Comparison of ENCODE assay signal across 8 cellular contexts in the genomic region with DNA sequence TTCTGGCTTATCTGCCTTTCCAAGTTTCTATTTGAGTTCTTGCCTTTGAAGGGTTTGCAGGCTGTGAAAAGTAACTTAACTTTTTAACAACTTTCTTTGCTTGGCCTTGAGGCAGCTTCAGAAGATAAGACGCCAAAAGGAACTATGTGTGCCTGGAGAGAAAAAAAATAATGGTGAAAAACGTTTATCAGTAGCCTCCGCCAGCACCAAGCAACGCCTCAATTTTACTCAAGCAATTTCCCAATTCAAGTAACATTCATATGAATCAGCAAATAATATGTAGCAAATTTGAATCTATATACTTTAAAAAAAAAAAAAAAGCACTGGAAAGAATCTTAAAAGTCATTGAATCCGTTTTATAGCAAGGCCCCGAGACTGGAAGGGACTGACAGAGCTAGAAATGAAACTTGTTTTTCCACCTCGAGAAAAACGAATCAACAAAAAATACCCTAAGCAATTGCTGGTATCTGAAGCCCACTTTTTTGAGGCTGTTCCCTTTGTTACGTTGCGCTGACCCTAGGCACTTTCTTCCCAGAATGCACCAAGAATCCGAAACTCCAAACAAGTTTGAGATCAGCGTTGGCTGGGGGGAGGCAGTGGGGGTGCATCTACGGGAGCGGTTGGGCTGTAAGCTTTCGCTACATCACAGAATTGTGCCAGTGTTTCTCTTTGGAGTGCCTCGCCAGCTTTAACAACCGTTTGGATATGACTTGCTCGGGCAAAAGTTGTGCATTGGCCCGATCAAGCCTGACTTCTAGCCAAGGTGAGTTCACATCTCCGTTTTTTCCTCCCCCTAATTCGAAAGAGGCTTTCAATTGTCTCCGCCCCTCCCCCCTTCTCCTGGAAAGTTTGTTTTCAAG. TPM values are rescaled to one million over a fixed set of nuclear protein-coding genes. Genes with fewer than 3 reads are reported as not detected.
DNase-seq lines count a peak whose midpoint lies in the region; ATAC-seq and TF ChIP-seq lines count a peak whose summit lies in the region.

No MANE protein-coding gene starts in this region.

- H3K4me1 ChIP-seq in HEK293 (ENCODE audit: control insufficient read depth, insufficient read depth, low read length) (peaks cover 5% of the 10 kb centered on the region), fibroblast of lung (ENCODE audit: control insufficient read depth, extremely low read depth, insufficient read depth, low read length) (peaks cover 3% of the 10 kb centered on the region), ovary (ENCODE audit: insufficient read depth) (peaks cover 4% of the 10 kb centered on the region)

- CTCF ChIA-PET in HEK293 (lab: Yijun Ruan, JAX): interaction anchor here (0.6 to 3.4 kb wide), 14 partner anchors 8 to 219 kb away, joined by 3 to 18 read pairs (median 3); no protein-coding TSS in a partner anchor
- CTCF ChIA-PET in activated B cell treated with CpG ODN at 0.5 μM for 24 hours (lab: Charles Lee): interaction anchor here (0.6 to 2.7 kb wide), 17 partner anchors 8 to 219 kb away, joined by 3 to 18 read pairs (median 4); no protein-coding TSS in a partner anchor

- DNase-seq in AG08395 (ENCODE audit: low spot score) (peak; percentile 15), activated B cell treated with CpG ODN at 0.5 μM for 24 hours (peak; percentile 31), fibroblast of lung (ENCODE audit: low read depth in 2 of 2) (peak; percentile 60 to 79), ovary (peak; percentile 65 to 81 (median 75)), COLO829 (ENCODE audit: low spot score) (no peak)

- H3K4me3 Mint-ChIP-seq in activated B cell treated with CpG ODN at 0.5 μM for 24 hours: peak overlapping the region; percentile 96

- 0 to 1% (median 0%) methylated on average over 22 of the region's 22 CpGs for WGBS in ovary, 3 donors

- peak overlapping the region; percentile 82 for H3K9ac ChIP-seq in fibroblast of lung (ENCODE audit: insufficient read depth, low read length)

- no peaks in the 10 kb centered on the region for H3K27me3 ChIP-seq in fibroblast of lung (ENCODE audit: control insufficient read depth, insufficient read depth, low read length)
- H3K27me3 ChIP-seq in ovary: no peaks in the 10 kb centered on the region

- H4K20me1 ChIP-seq in fibroblast of lung (ENCODE audit: control insufficient read depth, extremely low read depth, insufficient read depth, low read length): no peaks in the 10 kb centered on the region

- H3K27ac Mint-ChIP-seq in activated B cell treated with CpG ODN at 0.5 μM for 24 hours: peak overlapping the region; percentile 100

- no peak for TF ChIP-seq POLR2A in ovary (IDR thresholded peaks at IDR 0.05)

- peak overlapping the region; percentile 64 for H3K4me2 ChIP-seq in fibroblast of lung (ENCODE audit: extremely low read depth, insufficient read depth, low read length)

- peaks cover 21% of the 10 kb centered on the region for H3K79me2 ChIP-seq in fibroblast of lung (ENCODE audit: control insufficient read depth, insufficient read depth, low read length)

- TF ChIP-seq CTCF in HEK293 (tag by site-specific recombination; IDR thresholded peaks at IDR 0.05) (no peak), activated B cell treated with CpG ODN at 0.5 μM for 24 hours (IDR thresholded peaks at IDR 0.05) (no peak), fibroblast of lung (conservative IDR thresholded peaks at IDR 0.05 in 1 of 2, IDR thresholded peaks at IDR 0.05 in 1 of 2; ENCODE audit: low read depth in 1 of 2, low read length in 2 of 2) (no peak), ovary (IDR thresholded peaks at IDR 0.05) (no peak)

- H2AFZ ChIP-seq in fibroblast of lung (ENCODE audit: low read length): peak overlapping the region; percentile 23

- no peak for TF ChIP-seq EP300 in ovary (IDR thresholded peaks at IDR 0.05)

- no peaks in the 10 kb centered on the region for H3K9me3 Mint-ChIP-seq in activated B cell treated with CpG ODN at 0.5 μM for 24 hours

- H3K4me1 Mint-ChIP-seq in activated B cell treated with CpG ODN at 0.5 μM for 24 hours: peaks cover 25% of the 10 kb centered on the region

- H3K27me3 Mint-ChIP-seq in activated B cell treated with CpG ODN at 0.5 μM for 24 hours: no peaks in the 10 kb centered on the region

- H3K36me3 Mint-ChIP-seq in activated B cell treated with CpG ODN at 0.5 μM for 24 hours (ENCODE audit: low read depth): peaks cover 28% of the 10 kb centered on the region

- H3K9me3 ChIP-seq in HEK293 (ENCODE audit: control insufficient read depth, insufficient read depth, low read depth, low read length) (no peaks in the 10 kb centered on the region), fibroblast of lung (ENCODE audit: control insufficient read depth, insufficient read depth, low read depth, low read length) (no peaks in the 10 kb centered on the region), ovary (no peaks in the 10 kb centered on the region)

- H3K27ac ChIP-seq in HEK293 (ENCODE audit: extremely low read depth, low read depth, low read length): peak overlapping the region; percentile 98
- peak overlapping the region; percentile 97 for H3K27ac ChIP-seq in fibroblast of lung (ENCODE audit: insufficient read depth, low read length)
- H3K27ac ChIP-seq in ovary: peak overlapping the region; percentile 72 to 97

- ATAC-seq in activated B cell treated with CpG ODN at 0.5 μM for 24 hours (ENCODE audit: low read depth): no peak
- no peak for ATAC-seq in HG03108 (IDR thresholded peaks at IDR 0.05; ENCODE audit: unreplicated experiment)
- ATAC-seq in HG03571 (IDR thresholded peaks at IDR 0.05; ENCODE audit: unreplicated experiment): no peak

- POLR2A ChIA-PET in HEK293 (lab: Yijun Ruan, JAX) (interaction anchor here (0.5 to 4.0 kb wide), 26 partner anchors 14 to 219 kb away, joined by 3 to 31 read pairs (median 5); a partner anchor contains a TSS), activated B cell treated with CpG ODN at 0.5 μM for 24 hours (lab: Charles Lee) (interaction anchor here (0.6 to 10.3 kb wide), 40 partner anchors 9 to 217 kb away, joined by 3 to 432 read pairs (median 6); a partner anchor contains a TSS)

- intact Hi-C loops in activated B cell treated with CpG ODN at 0.5 μM for 24 hours (cut with micrococcal nuclease): no loop called here
- intact Hi-C loops in ovary (cut with DNase I): loop anchor here in 3 of 4 donors (5.0 kb wide), 3 partner anchors 145 to 220 kb away; a partner anchor contains a TSS

- H3K4me3 ChIP-seq in HEK293 (ENCODE audit: low read depth, low read length) (peak overlapping the region; percentile 47), fibroblast of lung (replicated peaks in 1 of 4; ENCODE audit: control extremely low read depth in 1 of 4, insufficient read depth in 1 of 4, low read depth in 3 of 4, low read length in 4 of 4) (peak overlapping the region; percentile 51 to 97 (median 70)), ovary (peak overlapping the region; percentile 66)

- H3K36me3 ChIP-seq in HEK293 (ENCODE audit: control insufficient read depth in 2 of 2, insufficient read depth in 1 of 2, low read length in 2 of 2) (no peaks in the 10 kb centered on the region), fibroblast of lung (ENCODE audit: control insufficient read depth, insufficient read depth, low read length) (no peaks in the 10 kb centered on the region), ovary (no peaks in the 10 kb centered on the region)

TF ChIP-seq in HEK293, 187 proteins besides CTCF, POLR2A, EP300 and RAD21 (continues in another document):
- TF ChIP-seq, protein P1, sequence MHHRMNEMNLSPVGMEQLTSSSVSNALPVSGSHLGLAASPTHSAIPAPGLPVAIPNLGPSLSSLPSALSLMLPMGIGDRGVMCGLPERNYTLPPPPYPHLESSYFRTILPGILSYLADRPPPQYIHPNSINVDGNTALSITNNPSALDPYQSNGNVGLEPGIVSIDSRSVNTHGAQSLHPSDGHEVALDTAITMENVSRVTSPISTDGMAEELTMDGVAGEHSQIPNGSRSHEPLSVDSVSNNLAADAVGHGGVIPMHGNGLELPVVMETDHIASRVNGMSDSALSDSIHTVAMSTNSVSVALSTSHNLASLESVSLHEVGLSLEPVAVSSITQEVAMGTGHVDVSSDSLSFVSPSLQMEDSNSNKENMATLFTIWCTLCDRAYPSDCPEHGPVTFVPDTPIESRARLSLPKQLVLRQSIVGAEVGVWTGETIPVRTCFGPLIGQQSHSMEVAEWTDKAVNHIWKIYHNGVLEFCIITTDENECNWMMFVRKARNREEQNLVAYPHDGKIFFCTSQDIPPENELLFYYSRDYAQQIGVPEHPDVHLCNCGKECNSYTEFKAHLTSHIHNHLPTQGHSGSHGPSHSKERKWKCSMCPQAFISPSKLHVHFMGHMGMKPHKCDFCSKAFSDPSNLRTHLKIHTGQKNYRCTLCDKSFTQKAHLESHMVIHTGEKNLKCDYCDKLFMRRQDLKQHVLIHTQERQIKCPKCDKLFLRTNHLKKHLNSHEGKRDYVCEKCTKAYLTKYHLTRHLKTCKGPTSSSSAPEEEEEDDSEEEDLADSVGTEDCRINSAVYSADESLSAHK (tag by site-specific recombination; IDR thresholded peaks at IDR 0.05): 0 out of 2 replicates have a peak, but pooled peaks have one; percentile 16
- TF ChIP-seq ZNF23 (tag by site-specific recombination; IDR thresholded peaks at IDR 0.05; ENCODE audit: borderline replicate concordance) (no peak), ZNF600 (tag by site-specific recombination; IDR thresholded peaks at IDR 0.05) (0 out of 2 replicates have a peak, but pooled peaks have one; percentile 21), KLF9 (tag by site-specific recombination; IDR thresholded peaks at IDR 0.05; ENCODE audit: low read depth) (peak; percentile 14; the same call in 1 of the 2 replicates)
- TF ChIP-seq, protein P2, sequence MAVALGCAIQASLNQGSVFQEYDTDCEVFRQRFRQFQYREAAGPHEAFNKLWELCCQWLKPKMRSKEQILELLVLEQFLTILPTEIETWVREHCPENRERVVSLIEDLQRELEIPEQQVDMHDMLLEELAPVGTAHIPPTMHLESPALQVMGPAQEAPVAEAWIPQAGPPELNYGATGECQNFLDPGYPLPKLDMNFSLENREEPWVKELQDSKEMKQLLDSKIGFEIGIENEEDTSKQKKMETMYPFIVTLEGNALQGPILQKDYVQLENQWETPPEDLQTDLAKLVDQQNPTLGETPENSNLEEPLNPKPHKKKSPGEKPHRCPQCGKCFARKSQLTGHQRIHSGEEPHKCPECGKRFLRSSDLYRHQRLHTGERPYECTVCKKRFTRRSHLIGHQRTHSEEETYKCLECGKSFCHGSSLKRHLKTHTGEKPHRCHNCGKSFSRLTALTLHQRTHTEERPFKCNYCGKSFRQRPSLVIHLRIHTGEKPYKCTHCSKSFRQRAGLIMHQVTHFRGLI (tag by site-specific recombination; IDR thresholded peaks at IDR 0.05): peak; percentile 89

RNA-seq across cellular contexts. Expression of a gene that starts 2.7 kb away (rescaled TPM):
- 76.3 and 90.3 TPM in 2 replicates for total RNA-seq in activated B cell treated with CpG ODN at 0.5 μM for 24 hours
- 157 and 163 TPM in 2 replicates for total RNA-seq in fibroblast of lung
- 64.7 and 100 TPM in 2 replicates for polyA plus RNA-seq in fibroblast of lung
- 33.3 and 41.6 TPM in 2 replicates for polyA plus RNA-seq in fibroblast of lung (2012)
- polyA minus RNA-seq in fibroblast of lung (ENCODE audit: low replicate concordance): 51.2 and 55.0 TPM in 2 replicates
- 10 to 100 TPM; 30.9 to 93.4 (median 55.6) TPM for total RNA-seq in ovary
- polyA plus RNA-seq in ovary: 10 to 100 TPM; 68.0 to 78.1 TPM
